In genomic region chr7:87398441-87398840, GRCh38 we compare ENCODE assay signal across 16 cellular contexts. TPM values are rescaled to one million over a fixed set of nuclear protein-coding genes. Genes with fewer than 3 reads are reported as not detected.
DNase-seq lines count a peak whose midpoint lies in the region; ATAC-seq and TF ChIP-seq lines count a peak whose summit lies in the region.
"Had no signal": no experiment of that assay in that cellular context is flagged by ENCODE, and none has a peak within 500 bp of the region (broad histone marks: within the 10 kb centered on the region; RNA-seq: fewer than 3 reads in every experiment).

No MANE protein-coding gene starts in this region.

- WGBS in prostate gland: 51% methylated on average over 2 of the region's 2 CpGs

- no peak for ATAC-seq in HG02970 (IDR thresholded peaks at IDR 0.05; ENCODE audit: low FRiP score, unreplicated experiment)

- no peak for TF ChIP-seq POLR2A in prostate gland (IDR thresholded peaks at IDR 0.05)

- TF ChIP-seq CTCF in HFF-Myc (IDR thresholded peaks at IDR 0.05; ENCODE audit: low read depth, low read length, missing control alignments) (no peak), astrocyte of the cerebellum (IDR thresholded peaks at IDR 0.05; ENCODE audit: low read depth, low read length, missing control alignments) (no peak), prostate gland (IDR thresholded peaks at IDR 0.05) (no peak)

- H3K9me3 ChIP-seq in prostate gland: no peaks in the 10 kb centered on the region
- H3K9me3 ChIP-seq: left ventricle myocardium inferior, tibial nerve had no signal

- DNase-seq in A172 (ENCODE audit: low spot score): peak; percentile 16
- DNase-seq in HFF-Myc (ENCODE audit: extremely low read depth, low read depth): peak; percentile 9
- DNase-seq in astrocyte of the cerebellum (ENCODE audit: low read depth): peak; percentile 6
- DNase-seq in iris pigment epithelial cell (ENCODE audit: low read depth): peak; percentile 88
- no peak for DNase-seq in activated effector memory CD4-positive, alpha-beta T cell treated with anti-CD3 and anti-CD28 coated beads, Interleukin-2, amount 50 U/mL, for 16 hours
- DNase-seq in prostate gland (ENCODE audit: low spot score): no peak
- no peak for DNase-seq in occipital lobe (lab: John Stamatoyannopoulos, UW)
- DNase-seq: dermis blood vessel endothelial cell; DMS79; left ventricle myocardium inferior; NCI-H1417; NCI-H524; SHP77; stimulated activated CD4-positive, alpha-beta T cell treated with anti-CD3 and anti-CD28 coated beads, Interleukin-15, amount 100 ng/mL, for 24 hours had no signal

- in situ Hi-C loops in astrocyte of the cerebellum (cut with HindIII; ENCODE audit: low sequenced_read_pairs): no loop called here

- no peaks in the 10 kb centered on the region for H3K27me3 ChIP-seq in prostate gland (replicated peaks; ENCODE audit: insufficient read depth)
- H3K27me3 ChIP-seq: tibial nerve had no signal

- H3K4me3 ChIP-seq in HFF-Myc (replicated peaks; ENCODE audit: low read depth, low read length) (no peak overlapping the region), astrocyte of the cerebellum (ENCODE audit: low read depth, low read length) (no peak overlapping the region), prostate gland (no peak overlapping the region)
- H3K4me3 ChIP-seq: left ventricle myocardium inferior, tibial nerve had no signal

- no peak overlapping the region for H3K27ac ChIP-seq in prostate gland
- H3K27ac ChIP-seq: left ventricle myocardium inferior, tibial nerve had no signal

- no peaks in the 10 kb centered on the region for H3K4me1 ChIP-seq in prostate gland (replicated peaks)
- H3K4me1 ChIP-seq: left ventricle myocardium inferior, tibial nerve had no signal

- H3K36me3 ChIP-seq in prostate gland: no peaks in the 10 kb centered on the region

- intact Hi-C loops in prostate gland (cut with DNase I): no loop called here

RNA-seq across cellular contexts. Expression of gene CROT, which starts 53.0 kb away (rescaled TPM):
- 22.2 and 28.5 TPM in 2 replicates for total RNA-seq in A172 (2014; rRNA removed; shearing (Covaris generic))
- total RNA-seq in prostate gland (10 to 100 TPM; 17.0 to 35.0 TPM), occipital lobe (19.2 TPM)

Comparison
In these comparisons a context has a peak if more than half of its experiments do, and no peak if none do; other contexts are left out.
1. DNase-seq: peak in A172 (single experiment), HFF-Myc (single experiment), astrocyte of the cerebellum (single experiment) and iris pigment epithelial cell (single experiment); none in activated effector memory CD4-positive, alpha-beta T cell treated with anti-CD3 and anti-CD28 coated beads, Interleukin-2, amount 50 U/mL, for 16 hours (single experiment), prostate gland (single experiment) and occipital lobe (single experiment).